Comparison of ENCODE assay signal across 8 cellular contexts in genomic region chr3:53891500-53892334, GRCh38. TPM values are rescaled to one million over a fixed set of nuclear protein-coding genes. Genes with fewer than 3 reads are reported as not detected.
DNase-seq lines count a peak whose midpoint lies in the region; ATAC-seq lines count a peak whose summit lies in the region.

Gene SELENOK (minus strand): TSS chr3:53891859.

- peak; percentile 95 for ATAC-seq in GM21360 (IDR thresholded peaks at IDR 0.05; ENCODE audit: unreplicated experiment)

- peak within 1 kb of the TSS; percentile 87 for H3K4me3 ChIP-seq in effector memory CD4-positive, alpha-beta T cell (ENCODE audit: insufficient read depth, low read depth, low read length, poor library complexity, severe bottlenecking)

- H3K27ac ChIP-seq in effector memory CD4-positive, alpha-beta T cell (ENCODE audit: insufficient read depth, low read length, poor library complexity, severe bottlenecking) = peak within 1 kb of the TSS; percentile 97

- DNase-seq in CMK (ENCODE audit: low read depth) = peak; percentile 95
- peak; percentile 99 for DNase-seq in HT1080 (ENCODE audit: low read depth)
- DNase-seq in NOMO-1 treated with DMSO at 0.1 percent for 48 hours (lab: John Stamatoyannopoulos, UW; ENCODE audit: unreplicated experiment) = peak; percentile 98
- peak; percentile 96 for DNase-seq in activated CD8-positive, alpha-beta memory T cell treated with anti-CD3 and anti-CD28 coated beads for 4 hours (ENCODE audit: low read depth in 2 of 2)
- peak; percentile 96 to 97 (median 97) for DNase-seq in effector memory CD4-positive, alpha-beta T cell
- peak; percentile 100 for DNase-seq in lung microvascular endothelial cell (ENCODE audit: low read depth in 2 of 2)
- DNase-seq in stimulated activated CD4-positive, alpha-beta T cell treated with anti-CD3 and anti-CD28 coated beads, TNF-alpha, amount 100 ng/mL, for 48 hours (ENCODE audit: low read depth in 3 of 3) = peak; percentile 86 to 96 (median 92)

- no peaks in the 10 kb centered on the region for H3K27me3 ChIP-seq in effector memory CD4-positive, alpha-beta T cell (replicated peaks; ENCODE audit: control insufficient read depth, insufficient read depth, low read length, poor library complexity, severe bottlenecking)

- peaks cover 14% of the 10 kb centered on the region for H3K4me1 ChIP-seq in effector memory CD4-positive, alpha-beta T cell (ENCODE audit: control insufficient read depth, insufficient read depth, low read length, poor library complexity, severe bottlenecking)

- H3K9me3 ChIP-seq in effector memory CD4-positive, alpha-beta T cell (ENCODE audit: control insufficient read depth, low read length) = no peaks in the 10 kb centered on the region

- H3K36me3 ChIP-seq in effector memory CD4-positive, alpha-beta T cell (ENCODE audit: control insufficient read depth, insufficient read depth, low read length) = peaks cover 5% of the 10 kb centered on the region

RNA-seq across cellular contexts. Expression of gene SELENOK, which starts in this region (rescaled TPM):
- 42.6 and 44.3 TPM in 2 replicates for total RNA-seq in HT1080 (2014; rRNA removed; shearing (Covaris generic))
- polyA plus RNA-seq in HT1080 (2015; cell fraction: cytosol; rRNA removed) = 26.1 and 37.2 TPM in 2 replicates
- 14.2 and 19.4 TPM in 2 replicates for polyA plus RNA-seq in HT1080 (2015; cell fraction: nucleus; rRNA removed)
- total RNA-seq in lung microvascular endothelial cell = 21.6 and 36.9 TPM in 2 replicates

Comparison
In these comparisons a context has a peak if more than half of its experiments do, and no peak if none do; other contexts are left out.
1. Peak in every context shown above with its lines: DNase-seq, ATAC-seq, H3K4me3 ChIP-seq and H3K27ac ChIP-seq.